In the genomic region with DNA sequence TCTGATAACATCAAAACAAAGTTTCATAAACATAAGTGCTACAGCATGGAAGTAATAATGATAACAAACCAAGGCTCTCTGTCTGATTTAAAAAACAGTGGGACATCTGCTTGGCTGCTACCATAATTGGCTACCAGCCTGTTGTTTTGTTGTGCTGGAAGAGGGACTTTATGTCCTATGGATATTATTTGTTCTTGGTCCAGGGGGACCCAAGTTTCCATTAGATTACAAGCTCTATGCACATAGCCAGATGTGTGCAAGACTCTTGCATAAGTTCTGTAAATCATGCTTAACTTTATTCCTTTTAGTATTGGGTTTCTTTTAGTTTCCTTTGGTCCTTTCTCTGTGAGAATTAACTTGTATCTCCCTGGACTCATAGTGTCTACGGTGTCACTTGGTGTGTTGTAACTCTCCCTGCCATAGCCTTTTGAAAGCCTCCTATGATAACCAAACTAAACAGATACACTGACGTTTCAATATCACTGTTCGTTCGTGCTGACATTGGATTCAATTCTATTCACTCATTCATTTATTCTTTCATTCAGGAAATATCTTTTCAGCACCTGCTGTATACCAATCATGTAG, we compare ENCODE assay signal across 20 cellular contexts. TPM values are rescaled to one million over a fixed set of nuclear protein-coding genes. Genes with fewer than 3 reads are reported as not detected.
DNase-seq lines count a peak whose midpoint lies in the region; ATAC-seq, FAIRE-seq and TF ChIP-seq lines count a peak whose summit lies in the region.
"Had no signal": no experiment of that assay in that cellular context is flagged by ENCODE, and none has a peak within 500 bp of the region (broad histone marks: within the 10 kb centered on the region; RNA-seq: fewer than 3 reads in every experiment).

No MANE protein-coding gene starts in this region.

- H2AFZ ChIP-seq in astrocyte (ENCODE audit: low read depth, low read length) = no peak overlapping the region

- H3K27me3 ChIP-seq in astrocyte (ENCODE audit: insufficient read depth, low read length) (no peaks in the 10 kb centered on the region), right atrium auricular region (no peaks in the 10 kb centered on the region), subcutaneous abdominal adipose tissue (ENCODE audit: control insufficient read depth in 5 of 5, insufficient read depth in 4 of 5, low read length in 5 of 5) (no peaks in the 10 kb centered on the region), transverse colon (no peaks in the 10 kb centered on the region)

- H3K4me1 Mint-ChIP-seq in astrocyte (ENCODE audit: low read depth, unreplicated experiment) = no peaks in the 10 kb centered on the region
- no peaks in the 10 kb centered on the region for H3K4me1 Mint-ChIP-seq in activated T-helper 2 cell treated with anti-CD3 and anti-CD28 coated beads, Interferon-gamma antibody, Interleukin-2, Interleukin-4, amounts not matched to agents 10 μg/mL and 5 μg/mL and 100 μg/mL, durations not matched to agents 14 hours and 24 hours and 36 hours (ENCODE audit: low read depth)
- H3K4me1 Mint-ChIP-seq: B cell; CD4-positive, CD25-positive, alpha-beta regulatory T cell had no signal

- H3K4me2 ChIP-seq in astrocyte (ENCODE audit: low read length) = no peak overlapping the region

- H3K4me3 Mint-ChIP-seq in astrocyte (ENCODE audit: unreplicated experiment) = no peak overlapping the region
- no peak overlapping the region for H3K4me3 Mint-ChIP-seq in activated T-helper 2 cell treated with anti-CD3 and anti-CD28 coated beads, Interferon-gamma antibody, Interleukin-2, Interleukin-4, amounts not matched to agents 10 μg/mL and 5 μg/mL and 100 μg/mL, durations not matched to agents 14 hours and 24 hours and 36 hours (ENCODE audit: low read depth)
- H3K4me3 Mint-ChIP-seq: B cell; CD4-positive, CD25-positive, alpha-beta regulatory T cell had no signal

- TF ChIP-seq POLR2A in transverse colon (IDR thresholded peaks at IDR 0.05) = no peak

- peaks cover 2% of the 10 kb centered on the region for H3K27me3 Mint-ChIP-seq in astrocyte (ENCODE audit: low read depth, unreplicated experiment)
- H3K27me3 Mint-ChIP-seq in activated T-helper 2 cell treated with anti-CD3 and anti-CD28 coated beads, Interferon-gamma antibody, Interleukin-2, Interleukin-4, amounts not matched to agents 10 μg/mL and 5 μg/mL and 100 μg/mL, durations not matched to agents 14 hours and 24 hours and 36 hours (ENCODE audit: low read depth) = no peaks in the 10 kb centered on the region
- H3K27me3 Mint-ChIP-seq: B cell; CD4-positive, CD25-positive, alpha-beta regulatory T cell had no signal

- in situ Hi-C loops in transverse colon (cut with MboI; ENCODE audit: low pct_ligation_motif_present in 1 of 4, low pct_unique_long_range_greater_than_20kb in 1 of 4, low sequenced_read_pairs in 3 of 4) = no loop called here

- TF ChIP-seq EP300 in transverse colon (IDR thresholded peaks at IDR 0.05; ENCODE audit: low read depth) = no peak

- no peaks in the 10 kb centered on the region for H3K9me3 ChIP-seq in astrocyte (ENCODE audit: insufficient read depth, low read depth, low read length)
- no peaks in the 10 kb centered on the region for H3K9me3 ChIP-seq in right atrium auricular region
- H3K9me3 ChIP-seq in subcutaneous abdominal adipose tissue (ENCODE audit: control insufficient read depth in 5 of 5, low read length in 5 of 5) = no peaks in the 10 kb centered on the region
- H3K9me3 ChIP-seq in transverse colon = no peaks in the 10 kb centered on the region

- H3K4me3 ChIP-seq in astrocyte (ENCODE audit: insufficient read depth, low read depth, low read length) = no peak overlapping the region
- no peak overlapping the region for H3K4me3 ChIP-seq in fibroblast of mammary gland (ENCODE audit: control insufficient read depth, low read depth, low read length)
- no peak overlapping the region for H3K4me3 ChIP-seq in right atrium auricular region
- peak overlapping the region in 1 of 5 donors; percentile 18 for H3K4me3 ChIP-seq in subcutaneous abdominal adipose tissue (ENCODE audit: low read depth in 1 of 5, low read length in 5 of 5)
- H3K4me3 ChIP-seq in transverse colon = no peak overlapping the region
- H3K4me3 ChIP-seq: K562 had no signal

- intact Hi-C loops in transverse colon (cut with DNase I; ENCODE audit: low total_unique reads) = no loop called here
- intact Hi-C loops in activated T-helper 2 cell treated with anti-CD3 and anti-CD28 coated beads, Interferon-gamma antibody, Interleukin-2, Interleukin-4, amounts not matched to agents 10 μg/mL and 5 μg/mL and 100 μg/mL, durations not matched to agents 14 hours and 24 hours and 36 hours (cut with micrococcal nuclease) = no loop called here

- H3K9ac ChIP-seq in astrocyte (ENCODE audit: low read length) (no peak overlapping the region), subcutaneous abdominal adipose tissue (ENCODE audit: low read length in 5 of 5) (no peak overlapping the region)

- no peak for DNase-seq in astrocyte (ENCODE audit: low read depth)
- DNase-seq in fibroblast of mammary gland (ENCODE audit: low read depth) = peak; percentile 33
- DNase-seq in right atrium auricular region (ENCODE audit: low spot score) = no peak
- no peak for DNase-seq in transverse colon
- no peak for DNase-seq in activated T-helper 2 cell treated with anti-CD3 and anti-CD28 coated beads, Interferon-gamma antibody, Interleukin-2, Interleukin-4, amounts not matched to agents 10 μg/mL and 5 μg/mL and 100 μg/mL, durations not matched to agents 14 hours and 24 hours and 36 hours (ENCODE audit: low spot score)
- DNase-seq: Calu3; CD4-positive, CD25-positive, alpha-beta regulatory T cell; DMS79; GOT3; NCI-H1417 treated with DMSO at 0.1 percent for 48 hours; NCI-H1930; NCI-H774; PC-3 had no signal

- no peak overlapping the region for H3K27ac ChIP-seq in astrocyte (ENCODE audit: low read depth, low read length)
- peak overlapping the region; percentile 32 to 68 for H3K27ac ChIP-seq in right atrium auricular region
- H3K27ac ChIP-seq in subcutaneous abdominal adipose tissue (ENCODE audit: low read depth, low read length) = peak overlapping the region; percentile 3
- no peak overlapping the region for H3K27ac ChIP-seq in transverse colon
- H3K27ac ChIP-seq: RWPE1 had no signal

- no peaks in the 10 kb centered on the region for H4K20me1 ChIP-seq in astrocyte (ENCODE audit: insufficient read depth, low read length)

- no peak overlapping the region for H3K27ac Mint-ChIP-seq in astrocyte (ENCODE audit: unreplicated experiment)
- H3K27ac Mint-ChIP-seq in activated T-helper 2 cell treated with anti-CD3 and anti-CD28 coated beads, Interferon-gamma antibody, Interleukin-2, Interleukin-4, amounts not matched to agents 10 μg/mL and 5 μg/mL and 100 μg/mL, durations not matched to agents 14 hours and 24 hours and 36 hours = no peak overlapping the region
- H3K27ac Mint-ChIP-seq: B cell; CD4-positive, CD25-positive, alpha-beta regulatory T cell had no signal

- H3K36me3 ChIP-seq in astrocyte (ENCODE audit: insufficient read depth, low read length) = no peaks in the 10 kb centered on the region
- H3K36me3 ChIP-seq in right atrium auricular region = no peaks in the 10 kb centered on the region
- H3K36me3 ChIP-seq in subcutaneous abdominal adipose tissue (ENCODE audit: control insufficient read depth in 5 of 5, insufficient read depth in 5 of 5, low read length in 5 of 5) = no peaks in the 10 kb centered on the region
- H3K36me3 ChIP-seq in transverse colon = no peaks in the 10 kb centered on the region

- no peaks in the 10 kb centered on the region for H3K79me2 ChIP-seq in astrocyte (ENCODE audit: insufficient read depth, low read length)

- ATAC-seq in HG03159 (IDR thresholded peaks at IDR 0.05; ENCODE audit: unreplicated experiment) = no peak
- ATAC-seq: K562 had no signal

- TF ChIP-seq CTCF in astrocyte (IDR thresholded peaks at IDR 0.05; ENCODE audit: insufficient read depth, low read depth, low read length) (no peak), fibroblast of mammary gland (conservative IDR thresholded peaks at IDR 0.05; ENCODE audit: control insufficient read depth, insufficient read depth, low read depth, low read length) (no peak), right atrium auricular region (IDR thresholded peaks at IDR 0.05) (no peak), transverse colon (IDR thresholded peaks at IDR 0.05) (no peak)

- peak; percentile 58 for FAIRE-seq in astrocyte (lab: Jason Lieb, UNC)
- FAIRE-seq: G401.6, GM12891, K562 had no signal

- H3K4me1 ChIP-seq in astrocyte (ENCODE audit: insufficient read depth, low read length) (no peaks in the 10 kb centered on the region), right atrium auricular region (peaks cover 0 to 30% of the 10 kb centered on the region in 2 donors), subcutaneous abdominal adipose tissue (ENCODE audit: control insufficient read depth in 5 of 5, insufficient read depth in 5 of 5, low read length in 5 of 5) (peaks cover 0 to 60% (median 32%) of the 10 kb centered on the region in 5 donors), transverse colon (peaks cover 0 to 4% (median 1%) of the 10 kb centered on the region in 4 donors)

- H3K9me3 Mint-ChIP-seq in astrocyte (ENCODE audit: unreplicated experiment) = no peaks in the 10 kb centered on the region
- no peaks in the 10 kb centered on the region for H3K9me3 Mint-ChIP-seq in activated T-helper 2 cell treated with anti-CD3 and anti-CD28 coated beads, Interferon-gamma antibody, Interleukin-2, Interleukin-4, amounts not matched to agents 10 μg/mL and 5 μg/mL and 100 μg/mL, durations not matched to agents 14 hours and 24 hours and 36 hours

- 75 to 82% methylated on average over 4 of the region's 4 CpGs for WGBS in transverse colon (ENCODE audit: low coverage in 1 of 2), 2 donors

- no peaks in the 10 kb centered on the region for H3K36me3 Mint-ChIP-seq in astrocyte (ENCODE audit: low read depth, unreplicated experiment)
- H3K36me3 Mint-ChIP-seq in activated T-helper 2 cell treated with anti-CD3 and anti-CD28 coated beads, Interferon-gamma antibody, Interleukin-2, Interleukin-4, amounts not matched to agents 10 μg/mL and 5 μg/mL and 100 μg/mL, durations not matched to agents 14 hours and 24 hours and 36 hours (ENCODE audit: low read depth) = no peaks in the 10 kb centered on the region
- H3K36me3 Mint-ChIP-seq: CD4-positive, CD25-positive, alpha-beta regulatory T cell had no signal

RNA-seq across cellular contexts. Expression of a gene that starts 41.4 kb away (rescaled TPM):
- total RNA-seq in astrocyte (1.7 and 2.6 TPM in 2 replicates), right atrium auricular region (1,000 to 10,000 TPM in 1 of 2 donors, 100 to 1,000 TPM in 1; 421 to 1,029 TPM), transverse colon (10 to 100 TPM; 11.5 to 59.2 (median 31.5) TPM)
- not detected in 2 replicates for total RNA-seq in activated T-helper 2 cell treated with anti-CD3 and anti-CD28 coated beads, Interferon-gamma antibody, Interleukin-2, Interleukin-4, amounts not matched to agents 10 μg/mL and 5 μg/mL and 100 μg/mL, durations not matched to agents 14 hours and 24 hours and 36 hours
- total RNA-seq: Calu3, PC-3 had no signal

Comparison
In these comparisons a context has a peak if more than half of its experiments do, and no peak if none do; other contexts are left out.
1. H3K27ac ChIP-seq: peak in right atrium auricular region (2 of 2) and subcutaneous abdominal adipose tissue (single experiment); none in astrocyte (single experiment) and transverse colon (0 of 4).
2. RNA of a gene that starts 41.4 kb away (total RNA-seq): 421 to 1,029 TPM in right atrium auricular region; 11.5 to 59.2 TPM in transverse colon, 1.7 to 2.6 TPM in astrocyte and not detected in activated T-helper 2 cell treated with anti-CD3 and anti-CD28 coated beads, Interferon-gamma antibody, Interleukin-2, Interleukin-4, amounts not matched to agents 10 μg/mL and 5 μg/mL and 100 μg/mL, durations not matched to agents 14 hours and 24 hours and 36 hours; every median in the first group is over 4 times any median in the second.